In the genomic region with DNA sequence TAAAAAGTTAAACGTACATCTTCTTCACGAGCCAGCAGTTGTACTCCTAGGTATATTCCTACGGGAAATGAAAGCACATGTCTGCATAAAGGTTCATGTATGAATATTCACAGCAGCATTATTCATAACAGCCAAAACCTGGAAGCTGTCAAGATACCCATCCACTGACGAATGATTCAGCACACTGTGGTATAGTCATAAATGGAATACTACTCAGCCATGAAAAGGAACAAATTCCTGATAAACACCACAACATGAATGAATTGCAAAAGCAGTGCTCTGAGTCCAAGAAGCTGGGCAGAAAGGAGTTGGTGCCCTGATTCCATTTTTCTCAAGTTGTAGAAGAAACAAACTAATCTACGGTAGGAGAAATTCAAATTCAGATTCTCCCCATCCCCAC, we compare ENCODE assay signal across 13 cellular contexts. TPM values are rescaled to one million over a fixed set of nuclear protein-coding genes. Genes with fewer than 3 reads are reported as not detected.
DNase-seq lines count a peak whose midpoint lies in the region; ATAC-seq, FAIRE-seq and TF ChIP-seq lines count a peak whose summit lies in the region.
"Had no signal": no experiment of that assay in that cellular context is flagged by ENCODE, and none has a peak within 500 bp of the region (broad histone marks: within the 10 kb centered on the region; RNA-seq: fewer than 3 reads in every experiment).

No MANE protein-coding gene starts in this region.

- H3K27ac ChIP-seq in breast epithelium (no peak overlapping the region), K562 (ENCODE audit: extremely low read depth, low read depth, low read length) (no peak overlapping the region)

- FAIRE-seq in K562 (lab: Jason Lieb, UNC): peak; percentile 46
- FAIRE-seq: HTR-8/SVneo had no signal

- TF ChIP-seq CTCF in MCF 10A (IDR thresholded peaks at IDR 0.05; ENCODE audit: unreplicated experiment): no peak
- TF ChIP-seq CTCF in breast epithelium (IDR thresholded peaks at IDR 0.05): no peak
- no peak for TF ChIP-seq CTCF in K562 (IDR thresholded peaks at IDR 0.05 in 2 of 3, conservative IDR thresholded peaks at IDR 0.05 in 1 of 3; ENCODE audit: insufficient read depth in 2 of 3, low read depth in 1 of 3, low read length in 3 of 3)
- TF ChIP-seq CTCF in nephron (IDR thresholded peaks at IDR 0.05; ENCODE audit: unreplicated experiment in 3 of 3): no peak
- TF ChIP-seq CTCF in GM13977 (IDR thresholded peaks at IDR 0.05; ENCODE audit: extremely low read depth, insufficient read depth, missing control alignments): no peak

- H3K79me2 ChIP-seq in K562 (ENCODE audit: control insufficient read depth, insufficient read depth, low read length): peaks cover 51% of the 10 kb centered on the region

- peaks cover 5% of the 10 kb centered on the region for H3K9me1 ChIP-seq in K562 (ENCODE audit: control insufficient read depth, insufficient read depth, low read length)

- H3K27ac Mint-ChIP-seq in MCF 10A (ENCODE audit: low read depth, unreplicated experiment): peak overlapping the region; percentile 46
- H3K27ac Mint-ChIP-seq in nephron: no peak overlapping the region

- H3K4me2 ChIP-seq in K562 (ENCODE audit: insufficient read depth, low read length): no peak overlapping the region

- H3K4me1 Mint-ChIP-seq in MCF 10A (ENCODE audit: insufficient read depth, unreplicated experiment) (peaks cover 22% of the 10 kb centered on the region), nephron (peaks cover 27% of the 10 kb centered on the region)

- TF ChIP-seq RAD21 in K562 (CRISPR knock-in tag; conservative IDR thresholded peaks at IDR 0.05 in 1 of 2, IDR thresholded peaks at IDR 0.05 in 1 of 2): no peak

- H3K9ac ChIP-seq in K562 (ENCODE audit: insufficient read depth in 1 of 2, low read depth in 2 of 2, low read length in 2 of 2): no peak overlapping the region

- H4K20me1 ChIP-seq in K562 (replicated peaks; ENCODE audit: control insufficient read depth, insufficient read depth, low read length): peaks cover 10% of the 10 kb centered on the region; the same call in 1 of the 2 replicates

- BruUV-seq in MCF 10A (replicated peaks; lab: Mats Ljungman, UMichigan): no TSS peak
- BruUV-seq in K562 (replicated peaks; lab: Mats Ljungman, UMichigan): no TSS peak

- ATAC-seq in K562: no peak
- no peak for ATAC-seq in HG02840 (IDR thresholded peaks at IDR 0.05; ENCODE audit: low FRiP score, unreplicated experiment)
- no peak for ATAC-seq in HG03565 (IDR thresholded peaks at IDR 0.05; ENCODE audit: unreplicated experiment)

- no peak overlapping the region for H2AFZ ChIP-seq in K562 (ENCODE audit: low read depth, low read length)

- H3K36me3 Mint-ChIP-seq in MCF 10A (ENCODE audit: insufficient read depth, unreplicated experiment) (peaks cover 79% of the 10 kb centered on the region), nephron (ENCODE audit: low read depth) (peaks cover 50% of the 10 kb centered on the region)

- no peaks in the 10 kb centered on the region for H3K9me3 Mint-ChIP-seq in MCF 10A (ENCODE audit: unreplicated experiment)
- no peaks in the 10 kb centered on the region for H3K9me3 Mint-ChIP-seq in nephron

- H3K4me3 Mint-ChIP-seq in MCF 10A (ENCODE audit: unreplicated experiment) (no peak overlapping the region), nephron (peak overlapping the region; percentile 34 to 67 (median 57))

- no peak for TF ChIP-seq POLR2A in breast epithelium (IDR thresholded peaks at IDR 0.05)
- no peak for TF ChIP-seq POLR2A in K562 (conservative IDR thresholded peaks at IDR 0.05)

- POLR2A ChIA-PET in MCF 10A (lab: Yijun Ruan, JAX) (interaction anchor here (0.7 to 9.1 kb wide), 5 partner anchors 13 to 1155 kb away, joined by 3 to 294 read pairs (median 3); partner anchors contain the start of genes LSM3 and XPC), K562 (lab: Yijun Ruan, JAX) (no interaction called here)

- H3K36me3 ChIP-seq in breast epithelium (peaks cover 4% of the 10 kb centered on the region), K562 (ENCODE audit: control insufficient read depth, insufficient read depth, low read length) (peaks cover 71% of the 10 kb centered on the region)

- no peaks in the 10 kb centered on the region for H3K27me3 ChIP-seq in breast epithelium
- H3K27me3 ChIP-seq in K562 (ENCODE audit: control insufficient read depth in 2 of 2, insufficient read depth in 2 of 2, low read length in 2 of 2): no peaks in the 10 kb centered on the region

- no peak for TF ChIP-seq EP300 in K562 (IDR thresholded peaks at IDR 0.05; ENCODE audit: low read length)

- H3K9me3 ChIP-seq in breast epithelium (no peaks in the 10 kb centered on the region), K562 (replicated peaks; ENCODE audit: control insufficient read depth, insufficient read depth, low read depth, low read length) (no peaks in the 10 kb centered on the region)
- H3K9me3 ChIP-seq: HAP-1 had no signal

- DNase-seq in MCF 10A (ENCODE audit: unreplicated experiment) (no peak), breast epithelium (ENCODE audit: low spot score in 2 of 2) (no peak), K562 (ENCODE audit: extremely low read depth in 1 of 4, low spot score in 3 of 4) (no peak), GM13977 (ENCODE audit: low spot score) (no peak)
- DNase-seq: COR-L47, NCI-H146, NCI-H2227 treated with DMSO at 0.1 percent for 48 hours, NCI-H526 had no signal

- no peak overlapping the region for H3K4me3 ChIP-seq in breast epithelium
- no peak overlapping the region for H3K4me3 ChIP-seq in K562
- H3K4me3 ChIP-seq: HAP-1 had no signal

- in situ Hi-C loops in K562 (cut with MboI) (no loop called here), GM13977 (cut with MboI; ENCODE audit: low pct_unique_long_range_greater_than_20kb, low sequenced_read_pairs, unreplicated experiment) (no loop called here)

- CTCF ChIA-PET in MCF 10A (lab: Yijun Ruan, JAX): interaction anchor here (1.1 kb wide), 1 partner anchor 14 kb away, joined by 3 read pairs; no protein-coding TSS in a partner anchor
- CTCF ChIA-PET in K562 (lab: Yijun Ruan, JAX; ENCODE audit: low intra/inter-chr PET ratio): no interaction called here

- H3K4me1 ChIP-seq in breast epithelium: peaks cover 0 to 14% of the 10 kb centered on the region in 2 donors
- H3K4me1 ChIP-seq in K562 (replicated peaks in 1 of 2; ENCODE audit: control insufficient read depth in 2 of 2, insufficient read depth in 2 of 2, low read length in 2 of 2): peaks cover 17 to 18% of the 10 kb centered on the region in 2 experiments

- no peaks in the 10 kb centered on the region for H3K27me3 Mint-ChIP-seq in MCF 10A (ENCODE audit: insufficient read depth, unreplicated experiment)
- peaks cover 4% of the 10 kb centered on the region for H3K27me3 Mint-ChIP-seq in nephron (ENCODE audit: low read depth)

- 95% methylated on average over 5 of the region's 5 CpGs for WGBS in K562 (ENCODE audit: insufficient coverage, low coverage, missing lambda C conversion rate)

- intact Hi-C loops in MCF 10A (cut with micrococcal nuclease): no loop called here
- intact Hi-C loops in breast epithelium (cut with DNase I; ENCODE audit: low total_unique reads): loop anchor here (5.0 to 10.0 kb wide), 2 partner anchors 234 to 1231 kb away; no protein-coding TSS in a partner anchor
- intact Hi-C loops in K562 (cut with micrococcal nuclease): loop anchor here (10.0 kb wide), 1 partner anchor 474 kb away; no protein-coding TSS in a partner anchor

RNA-seq across cellular contexts. Expression of gene TMEM43, which starts 3.9 kb away (rescaled TPM):
- total RNA-seq in MCF 10A (2022) (120 and 124 TPM in 2 replicates), breast epithelium (100 to 1,000 TPM in 1 of 3 donors, 10 to 100 TPM in 2; 90.5 to 170 (median 93.4) TPM), K562 (2014; rRNA removed) (35.0 and 49.2 TPM in 2 replicates), K562 (2014; rRNA removed; fragmentation: Illumina TruSeq; extraction: Trizol) (32.9 and 35.7 TPM in 2 replicates), K562 (2015; rRNA removed; fragmentation: Illumina TruSeq; extraction: Trizol) (41.1 and 42.9 TPM in 2 replicates), K562 (2021) (38.9 and 39.7 TPM in 2 replicates)
- total RNA-seq in K562 (2011; cell fraction: chromatin; rRNA removed; ENCODE audit: low replicate concordance): 45.4 and 56.1 TPM in 2 replicates
- 65.7 and 72.4 TPM in 2 replicates for total RNA-seq in K562 (2011; cell fraction: nucleolus; rRNA removed)
- 57.3 and 58.4 TPM in 2 replicates for total RNA-seq in K562 (2011; cell fraction: nucleoplasm; rRNA removed)
- polyA plus RNA-seq in K562 (2011; rRNA removed) (41.9 and 50.8 TPM in 2 replicates), K562 (2014; fragmentation: Illumina TruSeq; extraction: Trizol) (41.5 and 46.1 TPM in 2 replicates), K562 (2014; fragmentation: Nextera tagmentation; extraction: Ambion mirVana) (10 to 100 TPM; 16.7 to 29.4 TPM), K562 (2014; rRNA removed) (32.7 and 37.5 TPM in 2 replicates)
- polyA plus RNA-seq in K562 (2011; cell fraction: cytosol; rRNA removed): 46.0 and 54.1 TPM in 2 replicates
- 73.1 and 80.6 TPM in 2 replicates for polyA plus RNA-seq in K562 (2011; cell fraction: nucleus; rRNA removed)
- 32.9 and 33.9 TPM in 2 replicates for polyA plus RNA-seq in K562 (2012)
- 32.4 and 38.1 TPM in 2 replicates for polyA minus RNA-seq in K562 (2011; rRNA and poly(A)+ RNA removed)
- 21.2 TPM in 2 replicates for polyA minus RNA-seq in K562 (2011; cell fraction: cytosol; rRNA and poly(A)+ RNA removed)
- polyA minus RNA-seq in K562 (2011; cell fraction: nucleus; rRNA and poly(A)+ RNA removed): 17.1 and 22.2 TPM in 2 replicates

RNA-seq across cellular contexts. Expression of gene CHCHD4, which starts 4.1 kb away (rescaled TPM):
- total RNA-seq in MCF 10A (2022): 31.6 and 35.0 TPM in 2 replicates
- total RNA-seq in breast epithelium: 10 to 100 TPM; 15.1 to 19.9 (median 17.9) TPM
- 8.4 and 13.9 TPM in 2 replicates for total RNA-seq in K562 (2011; cell fraction: chromatin; rRNA removed; ENCODE audit: low replicate concordance)
- 7.5 and 9.3 TPM in 2 replicates for total RNA-seq in K562 (2011; cell fraction: nucleolus; rRNA removed)
- total RNA-seq in K562 (2011; cell fraction: nucleoplasm; rRNA removed): 11.0 and 15.7 TPM in 2 replicates
- total RNA-seq in K562 (2014; rRNA removed): 70.9 and 77.2 TPM in 2 replicates
- total RNA-seq in K562 (2014; rRNA removed; fragmentation: Illumina TruSeq; extraction: Trizol): 70.9 and 79.2 TPM in 2 replicates
- 56.5 and 61.2 TPM in 2 replicates for total RNA-seq in K562 (2015; rRNA removed; fragmentation: Illumina TruSeq; extraction: Trizol)
- total RNA-seq in K562 (2021): 53.5 and 55.4 TPM in 2 replicates
- 46.2 and 68.4 TPM in 2 replicates for polyA plus RNA-seq in K562 (2011; rRNA removed)
- polyA plus RNA-seq in K562 (2011; cell fraction: cytosol; rRNA removed): 27.7 and 40.4 TPM in 2 replicates
- polyA plus RNA-seq in K562 (2011; cell fraction: nucleus; rRNA removed): 15.4 and 19.6 TPM in 2 replicates
- polyA plus RNA-seq in K562 (2012): 32.4 and 47.1 TPM in 2 replicates
- 89.0 and 105 TPM in 2 replicates for polyA plus RNA-seq in K562 (2014; fragmentation: Illumina TruSeq; extraction: Trizol)
- 100 to 1,000 TPM; 152 to 225 TPM for polyA plus RNA-seq in K562 (2014; fragmentation: Nextera tagmentation; extraction: Ambion mirVana)
- 81.3 and 81.7 TPM in 2 replicates for polyA plus RNA-seq in K562 (2014; rRNA removed)
- 48.2 and 54.4 TPM in 2 replicates for polyA minus RNA-seq in K562 (2011; rRNA and poly(A)+ RNA removed)
- 19.5 and 24.8 TPM in 2 replicates for polyA minus RNA-seq in K562 (2011; cell fraction: cytosol; rRNA and poly(A)+ RNA removed)
- 6.1 and 12.2 TPM in 2 replicates for polyA minus RNA-seq in K562 (2011; cell fraction: nucleus; rRNA and poly(A)+ RNA removed)

RNA-seq across cellular contexts. Expression of gene XPC, which starts 49.7 kb away (rescaled TPM):
- 73.3 and 83.6 TPM in 2 replicates for total RNA-seq in MCF 10A (2022)
- 10 to 100 TPM; 57.4 to 74.2 (median 61.3) TPM for total RNA-seq in breast epithelium
- total RNA-seq in K562 (2011; cell fraction: chromatin; rRNA removed; ENCODE audit: low replicate concordance): 61.0 and 92.1 TPM in 2 replicates
- total RNA-seq in K562 (2011; cell fraction: nucleolus; rRNA removed): 32.5 and 33.7 TPM in 2 replicates
- total RNA-seq in K562 (2011; cell fraction: nucleoplasm; rRNA removed): 45.0 and 59.2 TPM in 2 replicates
- 51.8 and 54.1 TPM in 2 replicates for total RNA-seq in K562 (2014; rRNA removed)
- total RNA-seq in K562 (2014; rRNA removed; fragmentation: Illumina TruSeq; extraction: Trizol): 41.2 and 49.8 TPM in 2 replicates
- total RNA-seq in K562 (2015; rRNA removed; fragmentation: Illumina TruSeq; extraction: Trizol): 41.3 and 44.2 TPM in 2 replicates
- total RNA-seq in K562 (2021): 44.5 and 54.0 TPM in 2 replicates
- 25.1 and 25.5 TPM in 2 replicates for polyA plus RNA-seq in K562 (2011; rRNA removed)
- polyA plus RNA-seq in K562 (2011; cell fraction: cytosol; rRNA removed): 11.7 and 15.8 TPM in 2 replicates
- polyA plus RNA-seq in K562 (2011; cell fraction: nucleus; rRNA removed): 76.2 and 81.9 TPM in 2 replicates
- 41.7 and 44.5 TPM in 2 replicates for polyA plus RNA-seq in K562 (2012)
- 54.4 and 54.7 TPM in 2 replicates for polyA plus RNA-seq in K562 (2014; fragmentation: Illumina TruSeq; extraction: Trizol)
- 1 to 10 TPM; 3.8 to 4.1 TPM for polyA plus RNA-seq in K562 (2014; fragmentation: Nextera tagmentation; extraction: Ambion mirVana)
- polyA plus RNA-seq in K562 (2014; rRNA removed): 33.8 and 42.4 TPM in 2 replicates
- polyA minus RNA-seq in K562 (2011; rRNA and poly(A)+ RNA removed): 30.9 and 32.3 TPM in 2 replicates
- 24.0 and 24.8 TPM in 2 replicates for polyA minus RNA-seq in K562 (2011; cell fraction: cytosol; rRNA and poly(A)+ RNA removed)
- polyA minus RNA-seq in K562 (2011; cell fraction: nucleus; rRNA and poly(A)+ RNA removed): 34.9 and 53.4 TPM in 2 replicates

RNA-seq across cellular contexts. Expression of gene LSM3, which starts 49.9 kb away (rescaled TPM):
- total RNA-seq in MCF 10A (2022): 10.2 and 12.9 TPM in 2 replicates
- 10 to 100 TPM; 10.5 to 11.5 (median 11.5) TPM for total RNA-seq in breast epithelium
- total RNA-seq in K562 (2011; cell fraction: chromatin; rRNA removed; ENCODE audit: low replicate concordance): 11.3 and 17.2 TPM in 2 replicates
- 7.4 and 9.3 TPM in 2 replicates for total RNA-seq in K562 (2011; cell fraction: nucleolus; rRNA removed)
- 14.2 and 25.6 TPM in 2 replicates for total RNA-seq in K562 (2011; cell fraction: nucleoplasm; rRNA removed)
- 32.6 and 33.8 TPM in 2 replicates for total RNA-seq in K562 (2014; rRNA removed)
- 64.7 and 73.9 TPM in 2 replicates for total RNA-seq in K562 (2014; rRNA removed; fragmentation: Illumina TruSeq; extraction: Trizol)
- 54.4 and 61.2 TPM in 2 replicates for total RNA-seq in K562 (2015; rRNA removed; fragmentation: Illumina TruSeq; extraction: Trizol)
- 38.5 and 46.4 TPM in 2 replicates for total RNA-seq in K562 (2021)
- polyA plus RNA-seq in K562 (2011; rRNA removed): 34.0 and 48.7 TPM in 2 replicates
- polyA plus RNA-seq in K562 (2011; cell fraction: cytosol; rRNA removed): 3.6 and 12.9 TPM in 2 replicates
- polyA plus RNA-seq in K562 (2011; cell fraction: nucleus; rRNA removed): 3.1 and 6.0 TPM in 2 replicates
- 31.9 and 61.8 TPM in 2 replicates for polyA plus RNA-seq in K562 (2012)
- polyA plus RNA-seq in K562 (2014; fragmentation: Illumina TruSeq; extraction: Trizol): 48.6 and 55.2 TPM in 2 replicates
- 100 to 1,000 TPM; 180 to 203 TPM for polyA plus RNA-seq in K562 (2014; fragmentation: Nextera tagmentation; extraction: Ambion mirVana)
- polyA plus RNA-seq in K562 (2014; rRNA removed): 61.6 and 75.1 TPM in 2 replicates
- polyA minus RNA-seq in K562 (2011; rRNA and poly(A)+ RNA removed): 14.8 and 16.0 TPM in 2 replicates
- polyA minus RNA-seq in K562 (2011; cell fraction: cytosol; rRNA and poly(A)+ RNA removed): 4.3 and 6.0 TPM in 2 replicates
- 5.5 and 7.6 TPM in 2 replicates for polyA minus RNA-seq in K562 (2011; cell fraction: nucleus; rRNA and poly(A)+ RNA removed)
